ENCODE assay signal across 16 cellular contexts in the genomic region with DNA sequence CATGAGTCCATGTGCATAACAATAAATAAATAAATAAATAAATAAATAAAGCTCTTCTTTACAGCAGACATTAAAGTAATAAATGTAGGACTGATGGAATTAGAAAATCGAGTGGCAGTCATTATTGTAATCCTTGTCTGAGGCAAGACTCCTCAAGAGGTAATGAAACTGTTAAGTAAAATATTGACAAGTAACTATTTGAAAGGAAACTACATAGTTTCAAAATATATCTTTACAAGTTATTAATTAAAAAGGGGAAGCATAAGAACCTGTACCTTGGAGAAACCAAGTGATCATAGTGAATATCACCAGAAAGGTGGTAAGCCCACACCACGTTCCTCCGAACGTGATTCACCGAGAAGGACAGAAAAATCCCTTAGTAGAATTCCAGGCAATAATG.
"Had no signal": no experiment of that assay in that cellular context is flagged by ENCODE, and none has a peak within 500 bp of the region (broad histone marks: within the 10 kb centered on the region; RNA-seq: fewer than 3 reads in every experiment).

No MANE protein-coding gene starts in this region.

- H3K9me3 ChIP-seq: colonic mucosa, mucosa of descending colon, neutrophil, tibial nerve, vagina had no signal

- H3K27ac ChIP-seq: colonic mucosa, foreskin keratinocyte, neutrophil, tibial nerve, vagina had no signal

- H3K4me3 ChIP-seq: colonic mucosa, lung, mucosa of descending colon, tibial nerve, vagina had no signal

- DNase-seq: activated B cell treated with CpG ODN at 0.5 μM for 24 hours; activated CD4-positive, alpha-beta T cell treated with anti-CD3 and anti-CD28 coated beads, Interleukin-2, amount 10 ng/mL, durations not matched to agents 24 days and 14 days; activated naive CD4-positive, alpha-beta T cell; colonic mucosa; foreskin keratinocyte; immature natural killer cell; left colon; mucosa of descending colon; naive thymus-derived CD8-positive, alpha-beta T cell; retina had no signal

- H3K4me1 ChIP-seq: colonic mucosa, tibial nerve, vagina had no signal

- H3K27me3 ChIP-seq: colonic mucosa, foreskin keratinocyte, neutrophil, tibial nerve, vagina had no signal

- ATAC-seq: foreskin keratinocyte; left colon; mucosa of descending colon; naive thymus-derived CD8-positive, alpha-beta T cell had no signal

- H3K36me3 ChIP-seq: colonic mucosa, neutrophil, tibial nerve, vagina had no signal

- FAIRE-seq: astrocyte, endothelial cell of umbilical vein had no signal
